In genomic region chr12:120725151-120725658, GRCh38 we compare ENCODE assay signal across 8 cellular contexts. TPM values are rescaled to one million over a fixed set of nuclear protein-coding genes. Genes with fewer than 3 reads are reported as not detected.
DNase-seq lines count a peak whose midpoint lies in the region; ATAC-seq and TF ChIP-seq lines count a peak whose summit lies in the region.

No MANE protein-coding gene starts in this region.

- peak overlapping the region; percentile 41 to 91 (median 72) for H3K27ac Mint-ChIP-seq in CD4-positive, alpha-beta memory T cell
- H3K27ac Mint-ChIP-seq in naive thymus-derived CD4-positive, alpha-beta T cell = peak overlapping the region; percentile 25 to 84 (median 70)

- no peaks in the 10 kb centered on the region for H3K9me3 ChIP-seq in CD4-positive, alpha-beta memory T cell (ENCODE audit: control insufficient read depth in 1 of 2, low read length in 2 of 2)
- no peaks in the 10 kb centered on the region for H3K9me3 ChIP-seq in breast epithelium
- no peaks in the 10 kb centered on the region for H3K9me3 ChIP-seq in naive thymus-derived CD4-positive, alpha-beta T cell (ENCODE audit: control insufficient read depth in 2 of 3, low read length in 3 of 3)

- H3K4me3 ChIP-seq in CD4-positive, alpha-beta memory T cell (ENCODE audit: low read length in 2 of 2) = peak overlapping the region; percentile 20 to 71
- peak overlapping the region; percentile 77 to 86 (median 79) for H3K4me3 ChIP-seq in breast epithelium
- H3K4me3 ChIP-seq in naive thymus-derived CD4-positive, alpha-beta T cell (ENCODE audit: low read length) = peak overlapping the region; percentile 78

- TF ChIP-seq POLR2A in breast epithelium (IDR thresholded peaks at IDR 0.05) = no peak

- POLR2A ChIA-PET in CD4-positive, alpha-beta memory T cell (lab: Charles Lee; ENCODE audit: partially characterized antibody) = interaction anchor here (1.0 to 1.5 kb wide), 2 partner anchors 14 to 674 kb away, joined by 3 to 5 read pairs; no protein-coding TSS in a partner anchor
- POLR2A ChIA-PET in naive thymus-derived CD4-positive, alpha-beta T cell (lab: Charles Lee) = no interaction called here

- intact Hi-C loops in CD4-positive, alpha-beta memory T cell (cut with micrococcal nuclease) = loop anchor here (1.0 kb wide), 3 partner anchors 15 to 144 kb away; partner anchors contain the start of genes POP5 and UNC119B
- intact Hi-C loops in breast epithelium (cut with DNase I; ENCODE audit: low total_unique reads) = no loop called here
- intact Hi-C loops in naive thymus-derived CD4-positive, alpha-beta T cell (cut with micrococcal nuclease) = loop anchor here (1.0 to 5.0 kb wide), 5 partner anchors 15 to 188 kb away; partner anchors contain the start of genes POP5 (in 2 of the 2), SPPL3 (in 2 of the 2) and UNC119B (in 1 of the 2)

- ATAC-seq in HG03439 (IDR thresholded peaks at IDR 0.05; ENCODE audit: unreplicated experiment) (peak; percentile 6), GM19467 (IDR thresholded peaks at IDR 0.05; ENCODE audit: unreplicated experiment) (no peak), HG03108 (IDR thresholded peaks at IDR 0.05; ENCODE audit: unreplicated experiment) (no peak)
- ATAC-seq in naive thymus-derived CD4-positive, alpha-beta T cell = no peak

- peak overlapping the region; percentile 56 for H3K27ac ChIP-seq in CD4-positive, alpha-beta memory T cell (ENCODE audit: low read depth, low read length)
- H3K27ac ChIP-seq in breast epithelium = peak overlapping the region; percentile 78 to 83
- H3K27ac ChIP-seq in naive thymus-derived CD4-positive, alpha-beta T cell (ENCODE audit: low read depth, low read length) = peak overlapping the region; percentile 76

- no peak for TF ChIP-seq CTCF in breast epithelium (IDR thresholded peaks at IDR 0.05)

- H3K27me3 Mint-ChIP-seq in CD4-positive, alpha-beta memory T cell = no peaks in the 10 kb centered on the region
- H3K27me3 Mint-ChIP-seq in naive thymus-derived CD4-positive, alpha-beta T cell = no peaks in the 10 kb centered on the region

- H3K9me3 Mint-ChIP-seq in CD4-positive, alpha-beta memory T cell = no peaks in the 10 kb centered on the region
- H3K9me3 Mint-ChIP-seq in naive thymus-derived CD4-positive, alpha-beta T cell = no peaks in the 10 kb centered on the region

- CTCF ChIA-PET in CD4-positive, alpha-beta memory T cell (lab: Charles Lee; ENCODE audit: partially characterized antibody) = interaction anchor here (0.8 to 1.5 kb wide), 6 partner anchors 11 to 79 kb away, joined by 3 to 9 read pairs (median 4); no protein-coding TSS in a partner anchor
- CTCF ChIA-PET in naive thymus-derived CD4-positive, alpha-beta T cell (lab: Charles Lee) = interaction anchor here (1.2 kb wide), 1 partner anchor 78 kb away, joined by 5 read pairs; no protein-coding TSS in a partner anchor

- no peaks in the 10 kb centered on the region for H3K27me3 ChIP-seq in CD4-positive, alpha-beta memory T cell (ENCODE audit: insufficient read depth, low read length)
- no peaks in the 10 kb centered on the region for H3K27me3 ChIP-seq in breast epithelium
- no peaks in the 10 kb centered on the region for H3K27me3 ChIP-seq in naive thymus-derived CD4-positive, alpha-beta T cell (ENCODE audit: control insufficient read depth in 2 of 2, insufficient read depth in 2 of 2, low read length in 2 of 2)

- peaks cover 16% of the 10 kb centered on the region for H3K4me1 ChIP-seq in CD4-positive, alpha-beta memory T cell (ENCODE audit: insufficient read depth, low read length)
- peaks cover 0 to 4% of the 10 kb centered on the region in 2 donors for H3K4me1 ChIP-seq in breast epithelium
- H3K4me1 ChIP-seq in naive thymus-derived CD4-positive, alpha-beta T cell (ENCODE audit: control insufficient read depth in 2 of 2, insufficient read depth in 2 of 2, low read length in 2 of 2) = peaks cover 12 to 13% of the 10 kb centered on the region in 2 donors

- H3K36me3 Mint-ChIP-seq in CD4-positive, alpha-beta memory T cell = peaks cover 30 to 44% of the 10 kb centered on the region in 2 donors
- H3K36me3 Mint-ChIP-seq in naive thymus-derived CD4-positive, alpha-beta T cell = peaks cover 6 to 39% (median 12%) of the 10 kb centered on the region in 5 donors

- DNase-seq in CD4-positive, alpha-beta memory T cell = no peak
- DNase-seq in breast epithelium (ENCODE audit: low spot score in 2 of 2) (no peak), NCI-H524 treated with DMSO at 0.1 percent for 48 hours (lab: John Stamatoyannopoulos, UW) (no peak), DMS 273 treated with DMSO at 0.1 percent for 48 hours (lab: John Stamatoyannopoulos, UW) (no peak)
- DNase-seq in naive thymus-derived CD4-positive, alpha-beta T cell = no peak

- H3K4me1 Mint-ChIP-seq in CD4-positive, alpha-beta memory T cell = peaks cover 13 to 30% (median 20%) of the 10 kb centered on the region in 4 donors
- peaks cover 6 to 28% (median 23%) of the 10 kb centered on the region in 7 donors for H3K4me1 Mint-ChIP-seq in naive thymus-derived CD4-positive, alpha-beta T cell

- peaks cover 11% of the 10 kb centered on the region for H3K36me3 ChIP-seq in CD4-positive, alpha-beta memory T cell (ENCODE audit: insufficient read depth, low read length)
- peaks cover under 1% of the 10 kb centered on the region for H3K36me3 ChIP-seq in breast epithelium
- peaks cover 0 to 31% (median 0%) of the 10 kb centered on the region in 3 experiments for H3K36me3 ChIP-seq in naive thymus-derived CD4-positive, alpha-beta T cell (ENCODE audit: control insufficient read depth in 2 of 3, insufficient read depth in 3 of 3, low read length in 3 of 3)

- H3K4me3 Mint-ChIP-seq in CD4-positive, alpha-beta memory T cell = peak overlapping the region; percentile 81 to 94 (median 90)
- H3K4me3 Mint-ChIP-seq in naive thymus-derived CD4-positive, alpha-beta T cell = peak overlapping the region; percentile 82 to 98 (median 90)

RNA-seq across cellular contexts. Expression of gene ACADS, which starts 0.4 kb away (rescaled TPM):
- 10 to 100 TPM; 14.9 to 17.1 TPM for total RNA-seq in CD4-positive, alpha-beta memory T cell
- 10 to 100 TPM; 19.2 to 29.9 TPM for polyA plus RNA-seq in CD4-positive, alpha-beta memory T cell
- 100 to 1,000 TPM in 1 of 3 donors, 10 to 100 TPM in 2; 38.3 to 114 (median 54.3) TPM for total RNA-seq in breast epithelium
- total RNA-seq in naive thymus-derived CD4-positive, alpha-beta T cell = 10 to 100 TPM; 10.4 to 18.1 (median 15.7) TPM
- 10 to 100 TPM; 18.4 to 28.7 TPM for polyA plus RNA-seq in naive thymus-derived CD4-positive, alpha-beta T cell

RNA-seq across cellular contexts. Expression of gene UNC119B, which starts 14.9 kb away (rescaled TPM):
- total RNA-seq in CD4-positive, alpha-beta memory T cell = 10 to 100 TPM; 28.7 to 29.1 TPM
- polyA plus RNA-seq in CD4-positive, alpha-beta memory T cell = 1 to 10 TPM; 6.9 to 8.4 TPM
- total RNA-seq in breast epithelium = 10 to 100 TPM; 19.2 to 24.0 (median 22.0) TPM
- total RNA-seq in naive thymus-derived CD4-positive, alpha-beta T cell = 10 to 100 TPM; 10.9 to 26.7 (median 18.8) TPM
- 10 to 100 TPM; 10.6 to 12.5 TPM for polyA plus RNA-seq in naive thymus-derived CD4-positive, alpha-beta T cell

RNA-seq across cellular contexts. Expression of gene MLEC, which starts 38.3 kb away (rescaled TPM):
- total RNA-seq in CD4-positive, alpha-beta memory T cell = 10 to 100 TPM; 75.1 to 88.9 TPM
- polyA plus RNA-seq in CD4-positive, alpha-beta memory T cell = 10 to 100 TPM; 38.9 to 61.4 TPM
- total RNA-seq in breast epithelium = 10 to 100 TPM; 67.6 to 75.4 (median 67.8) TPM
- total RNA-seq in naive thymus-derived CD4-positive, alpha-beta T cell = 100 to 1,000 TPM in 1 of 5 experiments, 10 to 100 TPM in 4; 27.6 to 132 (median 57.6) TPM
- polyA plus RNA-seq in naive thymus-derived CD4-positive, alpha-beta T cell = 10 to 100 TPM; 24.5 to 41.6 TPM
